In genomic region chr14:100103261-100104005, GRCh38 we compare ENCODE assay signal across 8 cellular contexts.
A peak's percentile ranks its signal among the peaks of the same experiment; 100 is the strongest.
DNase-seq lines count a peak whose midpoint lies in the region; ATAC-seq and TF ChIP-seq lines count a peak whose summit lies in the region.

No MANE protein-coding gene starts in this region.

- no peak for DNase-seq in effector memory CD8-positive, alpha-beta T cell
- no peak for DNase-seq in nephron progenitor cell
- no peak for DNase-seq in COR-L47 (lab: John Stamatoyannopoulos, UW)
- DNase-seq in NCI-H526 (lab: John Stamatoyannopoulos, UW): no peak
- DNase-seq in NCI-H1105 (lab: John Stamatoyannopoulos, UW): no peak

- H3K4me1 Mint-ChIP-seq in effector memory CD8-positive, alpha-beta T cell (ENCODE audit: low read depth in 2 of 2): peaks cover 72 to 83% of the 10 kb centered on the region in 2 donors
- H3K4me1 Mint-ChIP-seq in nephron progenitor cell: peaks cover 30% of the 10 kb centered on the region

- no peaks in the 10 kb centered on the region for H3K9me3 Mint-ChIP-seq in effector memory CD8-positive, alpha-beta T cell
- H3K9me3 Mint-ChIP-seq in nephron progenitor cell: no peaks in the 10 kb centered on the region

- H3K36me3 Mint-ChIP-seq in effector memory CD8-positive, alpha-beta T cell (ENCODE audit: insufficient read depth): peaks cover 97% of the 10 kb centered on the region
- peaks cover 28% of the 10 kb centered on the region for H3K36me3 Mint-ChIP-seq in nephron progenitor cell (ENCODE audit: low read depth)

- H3K27ac ChIP-seq in C4-2B (peak overlapping the region; percentile 46), VCaP (peak overlapping the region; percentile 57)

- peak overlapping the region; percentile 40 to 76 for H3K4me3 Mint-ChIP-seq in effector memory CD8-positive, alpha-beta T cell
- H3K4me3 Mint-ChIP-seq in nephron progenitor cell: no peak overlapping the region

- TF ChIP-seq CTCF in C4-2B (conservative IDR thresholded peaks at IDR 0.05) (no peak), VCaP (conservative IDR thresholded peaks at IDR 0.05) (no peak), nephron progenitor cell (IDR thresholded peaks at IDR 0.05) (no peak)

- H3K27me3 Mint-ChIP-seq in effector memory CD8-positive, alpha-beta T cell: no peaks in the 10 kb centered on the region
- no peaks in the 10 kb centered on the region for H3K27me3 Mint-ChIP-seq in nephron progenitor cell (ENCODE audit: low read depth, poor library complexity)

- peak overlapping the region; percentile 75 to 94 for H3K27ac Mint-ChIP-seq in effector memory CD8-positive, alpha-beta T cell
- peak overlapping the region; percentile 6 for H3K27ac Mint-ChIP-seq in nephron progenitor cell

- ATAC-seq in effector memory CD8-positive, alpha-beta T cell (replicated peaks): no peak
- ATAC-seq in HG03571 (IDR thresholded peaks at IDR 0.05; ENCODE audit: unreplicated experiment): no peak
